In genomic region chr6:109021870-109022269, GRCh38 we compare ENCODE assay signal across 29 cellular contexts.
"Had no signal": no experiment of that assay in that cellular context is flagged by ENCODE, and none has a peak within 500 bp of the region (broad histone marks: within the 10 kb centered on the region; RNA-seq: fewer than 3 reads in every experiment).

No MANE protein-coding gene starts in this region.

- H3K9me3 Mint-ChIP-seq: naive thymus-derived CD4-positive, alpha-beta T cell; natural killer cell; stimulated activated naive CD8-positive, alpha-beta T cell treated with anti-CD3 and anti-CD28 coated beads, Interleukin-15, amount 100 ng/mL, for 72 hours; type B pancreatic cell had no signal

- H3K27me3 ChIP-seq: neural progenitor cell, ovary, right lobe of liver, sigmoid colon, suprapubic skin, testis, tibial artery, transverse colon, upper lobe of right lung, uterus had no signal

- DNase-seq: naive thymus-derived CD4-positive, alpha-beta T cell; natural killer cell; occipital lobe; ovary; posterior cingulate gyrus; right cardiac atrium; right lobe of liver; sigmoid colon; small intestine; stimulated activated CD4-positive, alpha-beta T cell treated with anti-CD3 and anti-CD28 coated beads, Interleukin-15, amount 100 ng/mL, for 24 hours; stimulated activated CD4-positive, alpha-beta T cell treated with anti-CD3 and anti-CD28 coated beads, Interleukin-4, amount 100 ng/mL, for 1 hour; stimulated activated CD4-positive, alpha-beta T cell treated with anti-CD3 and anti-CD28 coated beads, Interleukin-4, amount 100 ng/mL, for 4 hours; stimulated activated CD8-positive, alpha-beta memory T cell treated with anti-CD3 and anti-CD28 coated beads, Interleukin-4, amount 100 ng/mL, for 48 hours; stimulated activated naive CD4-positive, alpha-beta T cell; stimulated activated naive CD8-positive, alpha-beta T cell treated with anti-CD3 and anti-CD28 coated beads, Interleukin-15, amount 100 ng/mL, for 72 hours; stimulated activated naive CD8-positive, alpha-beta T cell treated with anti-CD3 and anti-CD28 coated beads, Interleukin-15, Interleukin-2, amounts not matched to agents 100 U/mL and 50 U/mL, for 24 hours; substantia nigra; testis; tibial artery; transverse colon; upper lobe of right lung; uterus had no signal

- H3K27ac Mint-ChIP-seq: natural killer cell; nephron; neural progenitor cell; stimulated activated memory B cell treated with anti-CD40 and anti-IgM and Interleukin-4, amounts not matched to agents 10 μg/mL and 1 μg/mL and 100 μg/mL, for 72 hours; stimulated activated naive CD8-positive, alpha-beta T cell treated with anti-CD3 and anti-CD28 coated beads, Interleukin-15, amount 100 ng/mL, for 72 hours; type B pancreatic cell had no signal

- ATAC-seq: naive thymus-derived CD4-positive, alpha-beta T cell; natural killer cell; right cardiac atrium; right lobe of liver; stimulated activated memory B cell treated with anti-CD40 and anti-IgM and Interleukin-4, amounts not matched to agents 10 μg/mL and 1 μg/mL and 100 μg/mL, for 72 hours; stimulated activated naive CD8-positive, alpha-beta T cell treated with anti-CD3 and anti-CD28 coated beads, Interleukin-15, amount 100 ng/mL, for 72 hours; stimulated activated naive CD8-positive, alpha-beta T cell treated with anti-CD3 and anti-CD28 coated beads, Interleukin-15, Interleukin-2, amounts not matched to agents 100 U/mL and 50 U/mL, for 24 hours; upper lobe of right lung had no signal

- H3K36me3 ChIP-seq: neural progenitor cell, ovary, prostate gland, right lobe of liver, sigmoid colon, suprapubic skin, tibial artery, transverse colon, upper lobe of right lung, uterus had no signal

- H3K27ac ChIP-seq: neural progenitor cell, ovary, right lobe of liver, sigmoid colon, suprapubic skin, testis, tibial artery, upper lobe of right lung, uterus had no signal

- H2AFZ ChIP-seq: neural progenitor cell, parathyroid adenoma had no signal

- H3K4me1 ChIP-seq: prostate gland, right lobe of liver, suprapubic skin, testis, upper lobe of right lung, uterus had no signal

- H3K4me3 Mint-ChIP-seq: naive thymus-derived CD4-positive, alpha-beta T cell; natural killer cell; nephron; neural progenitor cell; stimulated activated memory B cell treated with anti-CD40 and anti-IgM and Interleukin-4, amounts not matched to agents 10 μg/mL and 1 μg/mL and 100 μg/mL, for 72 hours; stimulated activated naive CD8-positive, alpha-beta T cell treated with anti-CD3 and anti-CD28 coated beads, Interleukin-15, amount 100 ng/mL, for 72 hours; type B pancreatic cell had no signal

- H3K4me3 ChIP-seq: neural progenitor cell, ovary, prostate gland, right lobe of liver, sigmoid colon, suprapubic skin, testis, tibial artery, transverse colon, upper lobe of right lung, uterus had no signal

- H3K27me3 Mint-ChIP-seq: stimulated activated memory B cell treated with anti-CD40 and anti-IgM and Interleukin-4, amounts not matched to agents 10 μg/mL and 1 μg/mL and 100 μg/mL, for 72 hours; stimulated activated naive CD8-positive, alpha-beta T cell treated with anti-CD3 and anti-CD28 coated beads, Interleukin-15, amount 100 ng/mL, for 72 hours; type B pancreatic cell had no signal

- H3K4me2 ChIP-seq: neural progenitor cell had no signal

- H3K4me1 Mint-ChIP-seq: neural progenitor cell had no signal

- H3K36me3 Mint-ChIP-seq: natural killer cell; neural progenitor cell; stimulated activated memory B cell treated with anti-CD40 and anti-IgM and Interleukin-4, amounts not matched to agents 10 μg/mL and 1 μg/mL and 100 μg/mL, for 72 hours; type B pancreatic cell had no signal

- H3K9me3 ChIP-seq: ovary, prostate gland, right lobe of liver, sigmoid colon, testis, tibial artery, transverse colon, upper lobe of right lung, uterus had no signal
